Comparison of ENCODE assay signal across 9 cellular contexts in the genomic region with DNA sequence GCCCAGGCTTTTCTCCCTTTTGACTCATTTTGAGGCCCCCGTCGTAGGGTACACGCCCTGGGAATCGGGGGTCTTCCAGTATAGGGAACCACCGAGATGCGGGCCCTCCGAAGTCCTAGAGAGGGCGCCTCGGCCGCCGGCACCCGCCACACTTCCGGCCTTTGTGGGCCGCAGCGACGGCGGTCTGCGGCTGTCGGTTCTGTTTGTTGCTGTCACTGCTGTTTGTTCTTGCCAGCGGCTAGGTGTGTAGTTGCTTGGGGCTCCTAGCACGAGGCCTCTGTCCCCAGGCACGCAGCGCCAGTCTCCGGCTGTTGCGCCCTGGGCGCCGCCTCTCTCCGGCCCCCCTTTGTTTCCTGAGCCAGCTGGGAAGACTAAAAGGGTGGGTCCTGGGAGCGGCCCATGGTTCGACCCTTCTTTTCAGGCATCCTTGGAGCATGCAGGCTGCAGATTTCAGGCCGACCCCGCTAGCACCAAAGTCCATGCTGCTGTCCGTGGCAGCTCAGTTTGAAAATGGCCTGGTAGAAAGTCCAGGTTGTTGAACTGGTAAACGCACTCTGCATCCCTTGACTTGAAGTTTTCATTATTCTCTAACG. TPM values are rescaled to one million over a fixed set of nuclear protein-coding genes. Genes with fewer than 3 reads are reported as not detected.
DNase-seq lines count a peak whose midpoint lies in the region; ATAC-seq, FAIRE-seq and TF ChIP-seq lines count a peak whose summit lies in the region.
"Had no signal": no experiment of that assay in that cellular context is flagged by ENCODE, and none has a peak within 500 bp of the region (broad histone marks: within the 10 kb centered on the region; RNA-seq: fewer than 3 reads in every experiment).

No MANE protein-coding gene starts in this region.

- peak; percentile 24 for FAIRE-seq in GM18507 (lab: Jason Lieb, UNC)

- H3K27me3 ChIP-seq in cardiac muscle cell: no peaks in the 10 kb centered on the region

- no peaks in the 10 kb centered on the region for H3K4me1 ChIP-seq in cardiac muscle cell (ENCODE audit: low read depth)

- no peaks in the 10 kb centered on the region for H3K9me3 ChIP-seq in cardiac muscle cell (ENCODE audit: low read depth)

- H3K4me3 ChIP-seq in cardiac muscle cell (peak overlapping the region; percentile 35), retinal pigment epithelial cell (ENCODE audit: low read length) (peak overlapping the region; percentile 56)

- H3K36me3 ChIP-seq in cardiac muscle cell: no peaks in the 10 kb centered on the region

- peak overlapping the region; percentile 43 for H3K27ac ChIP-seq in cardiac muscle cell

- TF ChIP-seq CTCF in cardiac muscle cell (IDR thresholded peaks at IDR 0.05; ENCODE audit: low read depth, low read length) (peak; percentile 36), retinal pigment epithelial cell (conservative IDR thresholded peaks at IDR 0.05; ENCODE audit: low read depth, low read length) (peak; percentile 33)

- DNase-seq in GM18507 (ENCODE audit: extremely low spot score, insufficient read length, low read depth) (peak; percentile 52), NOMO-1 treated with dmso at 0.1 percent for 144 hours (lab: John Stamatoyannopoulos, UW; ENCODE audit: unreplicated experiment) (peak; percentile 45), cardiac muscle cell (ENCODE audit: low read depth in 1 of 2, low spot score in 1 of 2) (peak; percentile 30 to 56), retinal pigment epithelial cell (ENCODE audit: low read depth) (no peak), NCI-H128 (lab: John Stamatoyannopoulos, UW; ENCODE audit: unreplicated experiment) (no peak), HuH-7.5 (ENCODE audit: low spot score) (no peak)
- peak; percentile 22 to 63 (median 47) for DNase-seq in activated naive CD4-positive, alpha-beta T cell (lab: John Stamatoyannopoulos, UW)

- no peak for ATAC-seq in GM18873 (IDR thresholded peaks at IDR 0.05; ENCODE audit: low FRiP score, unreplicated experiment)

RNA-seq across cellular contexts. Expression of a gene that starts 17.8 kb away (rescaled TPM):
- total RNA-seq in cardiac muscle cell: 17.4 and 33.7 TPM in 2 replicates
- 22.3 and 38.1 TPM in 2 replicates for polyA plus RNA-seq in cardiac muscle cell

RNA-seq across cellular contexts. Expression of a gene that starts 21.8 kb away (rescaled TPM):
- 0.39 TPM in 1 of 2 replicates, not detected in the other for total RNA-seq in cardiac muscle cell
- not detected in 2 replicates for polyA plus RNA-seq in cardiac muscle cell
- total RNA-seq: glomerular endothelial cell had no signal

RNA-seq across cellular contexts. Expression of a gene that starts 51.9 kb away (rescaled TPM):
- 23.3 and 24.3 TPM in 2 replicates for total RNA-seq in cardiac muscle cell
- 11.3 and 22.5 TPM in 2 replicates for polyA plus RNA-seq in cardiac muscle cell

Comparison
In these comparisons a context has a peak if more than half of its experiments do, and no peak if none do; other contexts are left out.
1. DNase-seq: peak in GM18507 (single experiment), NOMO-1 treated with dmso at 0.1 percent for 144 hours (single experiment), activated naive CD4-positive, alpha-beta T cell (4 of 4) and cardiac muscle cell (2 of 2); none in retinal pigment epithelial cell (single experiment), NCI-H128 (single experiment) and HuH-7.5 (single experiment).